Comparison of ENCODE assay signal across 23 cellular contexts in the genomic region with DNA sequence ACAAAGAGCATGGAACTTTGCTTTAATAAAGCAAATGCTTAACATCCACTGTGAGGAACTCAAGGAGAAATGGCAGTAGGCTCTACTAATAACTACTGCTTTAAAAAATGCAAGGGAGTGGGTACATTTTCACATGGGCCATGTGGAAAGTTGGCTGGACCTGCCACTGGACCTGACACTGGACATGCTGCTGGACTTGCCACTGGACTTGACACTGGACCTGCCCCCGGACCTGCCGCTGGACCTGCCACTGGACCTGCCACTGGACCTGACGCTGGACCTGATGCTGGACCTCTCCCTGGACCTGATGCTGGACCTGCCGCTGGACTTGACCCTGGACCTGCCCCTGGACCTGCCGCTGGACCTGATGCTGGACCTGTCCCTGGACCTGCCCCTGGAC. TPM values are rescaled to one million over a fixed set of nuclear protein-coding genes. Genes with fewer than 3 reads are reported as not detected.
DNase-seq lines count a peak whose midpoint lies in the region; ATAC-seq and TF ChIP-seq lines count a peak whose summit lies in the region.
"Had no signal": no experiment of that assay in that cellular context is flagged by ENCODE, and none has a peak within 500 bp of the region (broad histone marks: within the 10 kb centered on the region; RNA-seq: fewer than 3 reads in every experiment).

No MANE protein-coding gene starts in this region.

- H3K4me3 ChIP-seq in liver (ENCODE audit: low read depth in 1 of 3, low read length in 3 of 3) (no peak overlapping the region), right lobe of liver (no peak overlapping the region), ascending aorta (no peak overlapping the region)
- H3K4me3 ChIP-seq: A549; BLaER1 treated with 17β-estradiol and CSF1 and Interleukin-3, amounts not matched to agents 10 nM and 100 nM; HAP-1 had no signal

- H3K27me3 Mint-ChIP-seq in osteocyte (ENCODE audit: unreplicated experiment) (no peaks in the 10 kb centered on the region), type B pancreatic cell (no peaks in the 10 kb centered on the region), natural killer cell (ENCODE audit: low read depth in 2 of 2) (peaks cover 0 to 11% of the 10 kb centered on the region in 2 donors)

- H3K27ac Mint-ChIP-seq in osteocyte (ENCODE audit: unreplicated experiment), result no peak overlapping the region
- no peak overlapping the region for H3K27ac Mint-ChIP-seq in type B pancreatic cell
- H3K27ac Mint-ChIP-seq in natural killer cell, result no peak overlapping the region
- H3K27ac Mint-ChIP-seq: CD14-positive monocyte; CD4-positive, alpha-beta T cell; CD8-positive, alpha-beta memory T cell; HFFc6 had no signal

- intact Hi-C loops in right lobe of liver (cut with DNase I) (no loop called here), ascending aorta (cut with DNase I) (no loop called here), natural killer cell (cut with micrococcal nuclease) (no loop called here)

- DNase-seq in right lobe of liver (no peak), osteocyte (ENCODE audit: extremely low spot score, unreplicated experiment) (peak; percentile 15), type B pancreatic cell (ENCODE audit: extremely low spot score, unreplicated experiment) (peak; percentile 22), ascending aorta (ENCODE audit: low spot score in 2 of 2) (no peak), natural killer cell (no peak)
- DNase-seq: 8988T; ACHN; AML-193; BE2C; Calu3; CD4-positive, alpha-beta T cell; CD8-positive, alpha-beta memory T cell; COR-L47; DMS53; DMS79 treated with DMSO at 0.1 percent for 48 hours; GF-D8; GOT3; HFFc6 had no signal

- H3K27me3 ChIP-seq in liver (ENCODE audit: control insufficient read depth in 4 of 4, insufficient read depth in 4 of 4, low read length in 3 of 4) (no peaks in the 10 kb centered on the region), right lobe of liver (no peaks in the 10 kb centered on the region), ascending aorta (no peaks in the 10 kb centered on the region)
- H3K27me3 ChIP-seq: BE2C had no signal

- H3K4me3 Mint-ChIP-seq in osteocyte (ENCODE audit: unreplicated experiment), result no peak overlapping the region
- H3K4me3 Mint-ChIP-seq in type B pancreatic cell, result no peak overlapping the region
- H3K4me3 Mint-ChIP-seq in natural killer cell, result no peak overlapping the region
- H3K4me3 Mint-ChIP-seq: CD14-positive monocyte; CD4-positive, alpha-beta T cell; CD8-positive, alpha-beta memory T cell; HFFc6 had no signal

- H3K36me3 Mint-ChIP-seq in osteocyte (ENCODE audit: unreplicated experiment) (no peaks in the 10 kb centered on the region), type B pancreatic cell (no peaks in the 10 kb centered on the region), natural killer cell (no peaks in the 10 kb centered on the region)
- H3K36me3 Mint-ChIP-seq: CD14-positive monocyte; CD8-positive, alpha-beta memory T cell had no signal

- no peak for TF ChIP-seq RAD21 in liver (IDR thresholded peaks at IDR 0.05)

- H3K36me3 ChIP-seq in liver (ENCODE audit: control insufficient read depth in 4 of 4, insufficient read depth in 3 of 4, low read depth in 1 of 4, low read length in 3 of 4), result no peaks in the 10 kb centered on the region
- no peaks in the 10 kb centered on the region for H3K36me3 ChIP-seq in right lobe of liver
- no peaks in the 10 kb centered on the region for H3K36me3 ChIP-seq in ascending aorta
- H3K36me3 ChIP-seq: BE2C; BLaER1 treated with 17β-estradiol and CSF1 and Interleukin-3, amounts not matched to agents 10 nM and 100 nM; HAP-1 had no signal

- H3K9me3 Mint-ChIP-seq in osteocyte (ENCODE audit: unreplicated experiment) (no peaks in the 10 kb centered on the region), type B pancreatic cell (no peaks in the 10 kb centered on the region), natural killer cell (no peaks in the 10 kb centered on the region)
- H3K9me3 Mint-ChIP-seq: CD4-positive, alpha-beta T cell; CD8-positive, alpha-beta memory T cell; HFFc6 had no signal

- H3K9me3 ChIP-seq in liver (ENCODE audit: control insufficient read depth in 4 of 4, low read length in 3 of 4) (no peaks in the 10 kb centered on the region), right lobe of liver (no peaks in the 10 kb centered on the region), ascending aorta (no peaks in the 10 kb centered on the region)
- H3K9me3 ChIP-seq: A549; BE2C; BLaER1 treated with 17β-estradiol and CSF1 and Interleukin-3, amounts not matched to agents 10 nM and 100 nM; HAP-1 had no signal

- H3K27ac ChIP-seq in liver (ENCODE audit: low read depth in 1 of 2, low read length in 2 of 2), result no peak overlapping the region
- no peak overlapping the region for H3K27ac ChIP-seq in right lobe of liver
- H3K27ac ChIP-seq in ascending aorta, result no peak overlapping the region
- H3K27ac ChIP-seq: A549; BLaER1 treated with 17β-estradiol and CSF1 and Interleukin-3, amounts not matched to agents 10 nM and 100 nM had no signal

- ATAC-seq in right lobe of liver (no peak), natural killer cell (no peak)
- ATAC-seq: A549 had no signal

- peaks cover 0 to 9% (median 5%) of the 10 kb centered on the region in 4 donors for H3K4me1 ChIP-seq in liver (ENCODE audit: control insufficient read depth in 4 of 4, insufficient read depth in 4 of 4, low read length in 3 of 4)
- H3K4me1 ChIP-seq in right lobe of liver, result peaks cover 0 to 15% (median 0%) of the 10 kb centered on the region in 4 donors
- H3K4me1 ChIP-seq in ascending aorta, result peaks cover 0 to 20% of the 10 kb centered on the region in 2 donors
- H3K4me1 ChIP-seq: A549, BE2C had no signal

- peaks cover 40% of the 10 kb centered on the region for H3K4me1 Mint-ChIP-seq in osteocyte (ENCODE audit: unreplicated experiment)
- peaks cover 36% of the 10 kb centered on the region for H3K4me1 Mint-ChIP-seq in type B pancreatic cell (ENCODE audit: unreplicated experiment)
- peaks cover 13 to 16% of the 10 kb centered on the region in 2 donors for H3K4me1 Mint-ChIP-seq in natural killer cell
- H3K4me1 Mint-ChIP-seq: CD14-positive monocyte had no signal

- H3K9ac ChIP-seq in liver (ENCODE audit: low read depth in 1 of 2, low read length in 2 of 2), result no peak overlapping the region
- H3K9ac ChIP-seq: BLaER1 treated with 17β-estradiol and CSF1 and Interleukin-3, amounts not matched to agents 10 nM and 100 nM had no signal

- TF ChIP-seq CTCF in liver (IDR thresholded peaks at IDR 0.05; ENCODE audit: low read depth, low read length, missing input control), result no peak
- TF ChIP-seq CTCF in right lobe of liver (IDR thresholded peaks at IDR 0.05), result no peak
- no peak for TF ChIP-seq CTCF in osteocyte (IDR thresholded peaks at IDR 0.05)
- no peak for TF ChIP-seq CTCF in type B pancreatic cell (conservative IDR thresholded peaks at IDR 0.05)
- TF ChIP-seq CTCF in ascending aorta (IDR thresholded peaks at IDR 0.05), result no peak
- no peak for TF ChIP-seq CTCF in natural killer cell (IDR thresholded peaks at IDR 0.05)

- no peak for TF ChIP-seq POLR2A in right lobe of liver (IDR thresholded peaks at IDR 0.05)

- WGBS in liver, result 74% methylated on average over 5 of the region's 5 CpGs
- WGBS in right lobe of liver (ENCODE audit: insufficient coverage, low coverage, low lambda C conversion rate, missing lambda C conversion rate), result 0% methylated on average over 1 of the region's 5 CpGs

TF ChIP-seq in liver, 16 proteins besides CTCF, POLR2A, EP300 and RAD21:
- no peak for TF ChIP-seq TAF1 (conservative IDR thresholded peaks at IDR 0.05)
- TF ChIP-seq FOXA2 (IDR thresholded peaks at IDR 0.05), result no peak
- no peak for TF ChIP-seq FOXA1 (IDR thresholded peaks at IDR 0.05)
- TF ChIP-seq NR2F2 (IDR thresholded peaks at IDR 0.05), result no peak
- TF ChIP-seq HNF4A (conservative IDR thresholded peaks at IDR 0.05), result peak; percentile 18 to 51
- no peak for TF ChIP-seq HNF4G (IDR thresholded peaks at IDR 0.05)
- no peak for TF ChIP-seq YY1 (IDR thresholded peaks at IDR 0.05)
- no peak for TF ChIP-seq JUND (IDR thresholded peaks at IDR 0.05)

RNA-seq across cellular contexts. Expression of gene DIP2C, which starts 32.6 kb away (rescaled TPM):
- 10 to 100 TPM in 1 of 2 donors, 1 to 10 TPM in 1; 5.3 to 12.2 TPM for total RNA-seq in liver
- polyA plus RNA-seq in liver, result 1 to 10 TPM; 4.2 to 6.0 TPM
- 10 to 100 TPM in 5 of 6 experiments, 1 to 10 TPM in 1; 8.0 to 13.5 (median 11.7) TPM for total RNA-seq in right lobe of liver
- 36.8 and 36.9 TPM in 2 replicates for total RNA-seq in osteocyte
- 22.6 and 23.1 TPM in 2 replicates for total RNA-seq in type B pancreatic cell (ENCODE audit: low replicate concordance)
- total RNA-seq in ascending aorta, result 14.7 TPM
- total RNA-seq in natural killer cell, result 1 to 10 TPM; 1.5 to 5.8 (median 3.8) TPM
- polyA plus RNA-seq: CD14-positive monocyte had no signal

Comparison
In these comparisons a context has a peak if more than half of its experiments do, and no peak if none do; other contexts are left out.
1. DNase-seq: peak in osteocyte (single experiment) and type B pancreatic cell (single experiment); none in right lobe of liver (0 of 3), ascending aorta (0 of 2) and natural killer cell (single experiment).